Comparison of ENCODE assay signal across 14 cellular contexts in the genomic region with DNA sequence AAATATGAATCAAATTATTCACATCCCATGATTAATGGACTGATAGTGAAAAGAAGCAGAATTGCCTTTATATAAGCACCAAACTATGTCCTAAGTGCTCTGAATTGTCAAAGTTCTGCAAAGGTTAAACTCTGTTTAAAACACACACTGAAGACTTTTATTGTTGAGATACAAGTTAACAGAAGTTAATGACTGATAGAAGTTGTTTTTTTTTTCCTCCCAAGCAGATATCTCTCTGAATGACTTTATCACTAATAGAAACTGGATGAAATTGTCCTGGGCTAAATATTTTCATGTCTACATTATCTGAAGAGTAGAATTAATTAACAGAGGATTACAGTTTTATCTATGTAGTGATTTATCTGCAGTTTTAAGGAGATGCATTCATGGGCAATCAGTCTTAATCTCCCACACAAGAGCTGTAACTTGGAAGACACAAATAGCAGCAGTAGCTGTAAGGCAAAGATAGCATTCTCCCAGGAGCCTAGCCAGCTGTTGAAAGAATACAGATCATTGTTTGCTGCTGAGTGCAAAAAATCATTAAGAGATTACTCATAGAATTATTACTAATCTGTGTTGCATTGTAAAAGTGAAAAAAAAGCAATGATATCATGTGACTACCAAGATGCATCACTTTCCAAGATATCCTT. TPM values are rescaled to one million over a fixed set of nuclear protein-coding genes. Genes with fewer than 3 reads are reported as not detected.
DNase-seq lines count a peak whose midpoint lies in the region; ATAC-seq and TF ChIP-seq lines count a peak whose summit lies in the region.
"Had no signal": no experiment of that assay in that cellular context is flagged by ENCODE, and none has a peak within 500 bp of the region (broad histone marks: within the 10 kb centered on the region; RNA-seq: fewer than 3 reads in every experiment).

No MANE protein-coding gene starts in this region.

- no peaks in the 10 kb centered on the region for H3K79me1 ChIP-seq in trophoblast cell (ENCODE audit: low read length)

- H4K91ac ChIP-seq in trophoblast cell (ENCODE audit: low read depth, low read length) = no peak overlapping the region

- H3K27ac ChIP-seq in SJCRH30 (peak overlapping the region; percentile 56), foreskin keratinocyte (peak overlapping the region; percentile 60), trophoblast cell (ENCODE audit: low read depth, low read length) (no peak overlapping the region)
- H3K27ac ChIP-seq: esophagus squamous epithelium, upper lobe of right lung had no signal

- no peaks in the 10 kb centered on the region for H3K9me3 ChIP-seq in SJCRH30 (replicated peaks)
- H3K9me3 ChIP-seq in trophoblast cell (ENCODE audit: insufficient read depth, low read depth, low read length) = no peaks in the 10 kb centered on the region
- H3K9me3 ChIP-seq: esophagus squamous epithelium, upper lobe of right lung had no signal

- ATAC-seq in foreskin keratinocyte (peak; percentile 95), HG02884 (IDR thresholded peaks at IDR 0.05; ENCODE audit: unreplicated experiment) (no peak)
- ATAC-seq: upper lobe of right lung had no signal

- no peak overlapping the region for H3K4me2 ChIP-seq in trophoblast cell (ENCODE audit: low read length)

- no peak overlapping the region for H4K8ac ChIP-seq in trophoblast cell (ENCODE audit: low read depth, low read length)

- H3K9ac ChIP-seq in trophoblast cell (ENCODE audit: low read length) = no peak overlapping the region

- no peak overlapping the region for H2BK120ac ChIP-seq in trophoblast cell (ENCODE audit: insufficient read depth, low read length, poor library complexity)

- no peak overlapping the region for H2AFZ ChIP-seq in trophoblast cell (ENCODE audit: insufficient read depth, low read length, poor library complexity)

- H2AK5ac ChIP-seq in trophoblast cell (ENCODE audit: low read length) = no peak overlapping the region

- peak; percentile 27 for DNase-seq in EH (ENCODE audit: low read depth)
- DNase-seq in SJCRH30 = peak; percentile 56 to 79
- DNase-seq in foreskin keratinocyte = peak; percentile 74 to 86
- peak; percentile 66 to 82 for DNase-seq in trophoblast cell
- DNase-seq in NCI-H1436 (lab: John Stamatoyannopoulos, UW) = no peak
- no peak for DNase-seq in T-helper 2 cell
- no peak for DNase-seq in NCI-H748 treated with DMSO at 0.1 percent for 48 hours (lab: John Stamatoyannopoulos, UW)
- DNase-seq: activated B cell treated with CpG ODN at 0.5 μM for 24 hours; esophagus squamous epithelium; Karpas-422; NK-92 treated with Interleukin-12 subunit alpha and Interleukin-12 subunit beta, amount 100 ng/mL, for 24 hours; stimulated activated CD4-positive, alpha-beta T cell treated with anti-CD3 and anti-CD28 coated beads, Interleukin-4, amount 100 ng/mL, for 4 hours; upper lobe of right lung had no signal

- TF ChIP-seq CTCF in foreskin keratinocyte (conservative IDR thresholded peaks at IDR 0.05) = no peak

- no peak overlapping the region for H3K4ac ChIP-seq in trophoblast cell (ENCODE audit: low read depth, low read length)

- H3K27me3 ChIP-seq in SJCRH30 (no peaks in the 10 kb centered on the region), foreskin keratinocyte (no peaks in the 10 kb centered on the region), trophoblast cell (ENCODE audit: insufficient read depth, low read length) (no peaks in the 10 kb centered on the region)
- H3K27me3 ChIP-seq: esophagus squamous epithelium, upper lobe of right lung had no signal

- H3K18ac ChIP-seq in trophoblast cell (ENCODE audit: low read length) = no peak overlapping the region

- H3K14ac ChIP-seq in trophoblast cell (ENCODE audit: low read length) = no peak overlapping the region

- H2BK12ac ChIP-seq in trophoblast cell (ENCODE audit: low read length) = no peak overlapping the region

- no peak overlapping the region for H2BK5ac ChIP-seq in trophoblast cell (ENCODE audit: low read depth, low read length, poor library complexity)

- H3K79me2 ChIP-seq in trophoblast cell (ENCODE audit: control insufficient read depth, insufficient read depth, low read length, poor library complexity) = no peaks in the 10 kb centered on the region

- no peak overlapping the region for H3K23ac ChIP-seq in trophoblast cell (ENCODE audit: low read length)

- peaks cover 6% of the 10 kb centered on the region for H3K36me3 ChIP-seq in SJCRH30
- no peaks in the 10 kb centered on the region for H3K36me3 ChIP-seq in trophoblast cell (ENCODE audit: control insufficient read depth in 1 of 2, insufficient read depth in 2 of 2, low read length in 2 of 2)
- H3K36me3 ChIP-seq: esophagus squamous epithelium, upper lobe of right lung had no signal

- H3K4me1 ChIP-seq in SJCRH30 = peaks cover 50% of the 10 kb centered on the region
- H3K4me1 ChIP-seq in foreskin keratinocyte = peaks cover 38% of the 10 kb centered on the region
- H3K4me1 ChIP-seq in trophoblast cell (ENCODE audit: control insufficient read depth in 1 of 2, insufficient read depth in 2 of 2, low read length in 2 of 2) = no peaks in the 10 kb centered on the region
- H3K4me1 ChIP-seq: upper lobe of right lung had no signal

- no peak overlapping the region for H4K12ac ChIP-seq in trophoblast cell (ENCODE audit: low read depth, low read length)

- H3K4me3 ChIP-seq in SJCRH30 = no peak overlapping the region
- no peak overlapping the region for H3K4me3 ChIP-seq in trophoblast cell (ENCODE audit: low read depth, low read length)
- H3K4me3 ChIP-seq: esophagus squamous epithelium, upper lobe of right lung had no signal

RNA-seq across cellular contexts. Expression of a gene that starts 49.9 kb away (rescaled TPM):
- 61.2 and 72.3 TPM in 2 replicates for total RNA-seq in SJCRH30 (2014; rRNA removed; shearing (Covaris generic))
- total RNA-seq in foreskin keratinocyte = not detected in 2 replicates
- not detected in 2 replicates for polyA plus RNA-seq in foreskin keratinocyte
- polyA plus RNA-seq in trophoblast cell (2013) = 0.16 and 0.18 TPM in 2 replicates
- total RNA-seq: activated B cell treated with CpG ODN at 0.5 μM for 24 hours had no signal

Comparison
In these comparisons a context has a peak if more than half of its experiments do, and no peak if none do; other contexts are left out.
1. DNase-seq: peak in EH (single experiment), SJCRH30 (2 of 2), foreskin keratinocyte (2 of 2) and trophoblast cell (2 of 2); none in NCI-H1436 (single experiment), T-helper 2 cell (0 of 5) and NCI-H748 treated with DMSO at 0.1 percent for 48 hours (single experiment).
2. RNA of a gene that starts 49.9 kb away (total RNA-seq): 61.2 to 72.3 TPM in SJCRH30; not detected in foreskin keratinocyte; every median in the first group is over 10 times any median in the second.